ENCODE assay signal across 16 cellular contexts in the genomic region with DNA sequence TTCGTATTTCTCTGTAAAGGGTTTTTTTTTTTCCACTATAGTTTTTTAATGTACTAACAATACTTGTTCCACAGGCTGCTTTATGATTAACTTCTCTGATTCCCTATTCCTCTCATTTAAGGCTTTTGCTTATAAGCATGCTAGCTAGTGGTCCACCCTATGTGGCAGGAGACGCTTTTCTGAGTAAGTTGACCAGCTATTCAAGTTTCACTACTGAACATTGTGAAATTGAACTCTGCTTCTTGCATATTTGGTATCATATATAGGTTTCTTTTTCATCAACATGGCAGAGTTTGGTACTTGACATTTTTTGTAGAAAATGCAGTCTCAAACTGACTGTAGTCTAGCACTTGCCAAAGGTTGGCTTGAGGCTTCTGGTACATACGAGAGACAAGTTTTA.
DNase-seq lines count a peak whose midpoint lies in the region; ATAC-seq, FAIRE-seq and TF ChIP-seq lines count a peak whose summit lies in the region.
"Had no signal": no experiment of that assay in that cellular context is flagged by ENCODE, and none has a peak within 500 bp of the region (broad histone marks: within the 10 kb centered on the region; RNA-seq: fewer than 3 reads in every experiment).

No MANE protein-coding gene starts in this region.

- DNase-seq in GM12891 (ENCODE audit: insufficient read length, low spot score) (no peak), islet precursor cell (no peak), frontal cortex (ENCODE audit: low spot score in 2 of 2) (no peak), upper lobe of left lung (no peak), DMS114 treated with DMSO at 0.1 percent for 48 hours (lab: John Stamatoyannopoulos, UW; ENCODE audit: unreplicated experiment) (no peak)
- DNase-seq: activated CD4-positive, alpha-beta memory T cell treated with anti-CD3 and anti-CD28 coated beads for 36 hours; DND-41; hippocampal formation; Karpas-422; nucleus accumbens; upper lobe of right lung had no signal

- ATAC-seq in GM19455 (IDR thresholded peaks at IDR 0.05; ENCODE audit: unreplicated experiment) (peak; percentile 84), HG02852 (IDR thresholded peaks at IDR 0.05; ENCODE audit: unreplicated experiment) (peak; percentile 71), HG03457 (IDR thresholded peaks at IDR 0.05; ENCODE audit: unreplicated experiment) (peak; percentile 85), upper lobe of left lung (ENCODE audit: low FRiP score in 2 of 2) (no peak)

- no peaks in the 10 kb centered on the region for H3K4me1 ChIP-seq in upper lobe of left lung
- H3K4me1 ChIP-seq: upper lobe of right lung had no signal

- no peak overlapping the region for H3K27ac ChIP-seq in upper lobe of left lung
- H3K27ac ChIP-seq: epithelial cell of prostate, upper lobe of right lung had no signal

- TF ChIP-seq POLR2A in GM12891 (IDR thresholded peaks at IDR 0.05; ENCODE audit: low read depth, low read length), result no peak
- TF ChIP-seq POLR2A in upper lobe of left lung (IDR thresholded peaks at IDR 0.05), result no peak

- TF ChIP-seq CTCF in upper lobe of left lung (IDR thresholded peaks at IDR 0.05), result no peak

- TF ChIP-seq EP300 in upper lobe of left lung (IDR thresholded peaks at IDR 0.05), result no peak

- no peaks in the 10 kb centered on the region for H3K27me3 ChIP-seq in upper lobe of left lung
- H3K27me3 ChIP-seq: upper lobe of right lung had no signal

- no peak overlapping the region for H3K4me3 ChIP-seq in upper lobe of left lung
- H3K4me3 ChIP-seq: smooth muscle cell, upper lobe of right lung had no signal

- FAIRE-seq in GM12891 (lab: Jason Lieb, UNC) (peak; percentile 77), frontal cortex (lab: Jason Lieb, UNC) (no peak)

- H3K9me3 ChIP-seq in upper lobe of left lung, result no peaks in the 10 kb centered on the region

- WGBS in upper lobe of left lung, 2 donors, result 58 to 77% methylated on average over 3 of the region's 3 CpGs

- no peaks in the 10 kb centered on the region for H3K36me3 ChIP-seq in upper lobe of left lung
- H3K36me3 ChIP-seq: upper lobe of right lung had no signal

TF ChIP-seq in GM12891, 5 proteins besides CTCF, POLR2A, EP300 and RAD21:
- TF ChIP-seq POLR2AphosphoS5 (IDR thresholded peaks at IDR 0.05; ENCODE audit: low read depth, low read length) (no peak), SPI1 (IDR thresholded peaks at IDR 0.05; ENCODE audit: low read depth, low read length) (no peak), TAF1 (IDR thresholded peaks at IDR 0.05; ENCODE audit: low read depth, low read length) (no peak), PAX5 (IDR thresholded peaks at IDR 0.05; ENCODE audit: insufficient read depth, low read length, severe bottlenecking) (no peak), POU2F2 (IDR thresholded peaks at IDR 0.05; ENCODE audit: low read depth, low read length) (no peak)

Comparison
In these comparisons a context has a peak if more than half of its experiments do, and no peak if none do; other contexts are left out.
1. ATAC-seq: peak in GM19455 (single experiment), HG02852 (single experiment) and HG03457 (single experiment); none in upper lobe of left lung (0 of 2).